ENCODE assay signal across 20 cellular contexts in genomic region chr13:53189162-53189561, GRCh38.
DNase-seq lines count a peak whose midpoint lies in the region; ATAC-seq and TF ChIP-seq lines count a peak whose summit lies in the region.
"Had no signal": no experiment of that assay in that cellular context is flagged by ENCODE, and none has a peak within 500 bp of the region (broad histone marks: within the 10 kb centered on the region; RNA-seq: fewer than 3 reads in every experiment).

No MANE protein-coding gene starts in this region.

- H3K27ac ChIP-seq in body of pancreas, result no peak overlapping the region
- H3K27ac ChIP-seq: esophagus muscularis mucosa, tibial nerve had no signal

- no peaks in the 10 kb centered on the region for H3K4me1 ChIP-seq in body of pancreas
- H3K4me1 ChIP-seq: esophagus muscularis mucosa, tibial nerve had no signal

- no peaks in the 10 kb centered on the region for H3K9me3 Mint-ChIP-seq in glutamatergic neuron (ENCODE audit: unreplicated experiment)
- H3K9me3 Mint-ChIP-seq: activated T-helper 2 cell treated with anti-CD3 and anti-CD28 coated beads, Interferon-gamma antibody, Interleukin-2, Interleukin-4, amounts not matched to agents 10 μg/mL and 5 μg/mL and 100 μg/mL, durations not matched to agents 14 hours and 24 hours and 36 hours had no signal

- ATAC-seq in body of pancreas (no peak), HG02623 (IDR thresholded peaks at IDR 0.05; ENCODE audit: unreplicated experiment) (no peak)
- ATAC-seq: left ventricle myocardium superior; stimulated activated naive B cell treated with anti-CD40 and anti-IgM and Interleukin-4, amounts not matched to agents 10 μg/mL and 1 μg/mL and 100 μg/mL, for 72 hours had no signal

- 36 to 45% methylated on average over 1 of the region's 1 CpG for WGBS in body of pancreas, 2 donors

- H3K27me3 Mint-ChIP-seq in glutamatergic neuron (ENCODE audit: unreplicated experiment), result no peaks in the 10 kb centered on the region
- H3K27me3 Mint-ChIP-seq: CD4-positive, CD25-positive, alpha-beta regulatory T cell; stimulated activated naive B cell treated with anti-CD40 and anti-IgM and Interleukin-4, amounts not matched to agents 10 μg/mL and 1 μg/mL and 100 μg/mL, for 72 hours had no signal

- DNase-seq in NCI-H748 (lab: John Stamatoyannopoulos, UW; ENCODE audit: unreplicated experiment), result peak; percentile 26
- no peak for DNase-seq in NCI-H748 treated with DMSO at 0.1 percent for 48 hours (lab: John Stamatoyannopoulos, UW)
- peak; percentile 4 for DNase-seq in NB4 (ENCODE audit: low read depth)
- DNase-seq in body of pancreas, result no peak
- peak; percentile 46 for DNase-seq in superior temporal gyrus (ENCODE audit: extremely low spot score)
- DNase-seq in AML-193 (lab: John Stamatoyannopoulos, UW), result no peak
- DNase-seq in glutamatergic neuron, result no peak
- DNase-seq: activated CD4-positive, CD25-positive, alpha-beta regulatory T cell; CD4-positive, CD25-positive, alpha-beta regulatory T cell; EL; left ventricle myocardium superior; MM.1S; NCI-H2081; Right ventricle myocardium superior; stimulated activated naive B cell treated with anti-CD40 and anti-IgM and Interleukin-4, amounts not matched to agents 10 μg/mL and 1 μg/mL and 100 μg/mL, for 72 hours; T-helper 2 cell had no signal

- H3K4me3 Mint-ChIP-seq in glutamatergic neuron (ENCODE audit: unreplicated experiment), result no peak overlapping the region
- H3K4me3 Mint-ChIP-seq: CD4-positive, CD25-positive, alpha-beta regulatory T cell; stimulated activated naive B cell treated with anti-CD40 and anti-IgM and Interleukin-4, amounts not matched to agents 10 μg/mL and 1 μg/mL and 100 μg/mL, for 72 hours had no signal

- H3K4me1 Mint-ChIP-seq in glutamatergic neuron (ENCODE audit: low read depth, unreplicated experiment), result peaks cover 12% of the 10 kb centered on the region
- H3K4me1 Mint-ChIP-seq: CD4-positive, CD25-positive, alpha-beta regulatory T cell; stimulated activated naive B cell treated with anti-CD40 and anti-IgM and Interleukin-4, amounts not matched to agents 10 μg/mL and 1 μg/mL and 100 μg/mL, for 72 hours had no signal

- H3K4me3 ChIP-seq in NB4 (ENCODE audit: low read depth, low read length), result no peak overlapping the region
- no peak overlapping the region for H3K4me3 ChIP-seq in body of pancreas
- H3K4me3 ChIP-seq: esophagus muscularis mucosa, tibial nerve had no signal

- no peaks in the 10 kb centered on the region for H3K27me3 ChIP-seq in body of pancreas
- H3K27me3 ChIP-seq: tibial nerve had no signal

- H3K9me3 ChIP-seq in body of pancreas, result no peaks in the 10 kb centered on the region
- H3K9me3 ChIP-seq: esophagus muscularis mucosa, tibial nerve had no signal

- H3K36me3 ChIP-seq in body of pancreas (replicated peaks in 1 of 2; ENCODE audit: insufficient read depth in 1 of 2, low read depth in 2 of 2), result no peaks in the 10 kb centered on the region
- H3K36me3 ChIP-seq: esophagus muscularis mucosa, tibial nerve had no signal

- H3K36me3 Mint-ChIP-seq in glutamatergic neuron (ENCODE audit: unreplicated experiment), result no peaks in the 10 kb centered on the region
- H3K36me3 Mint-ChIP-seq: CD4-positive, CD25-positive, alpha-beta regulatory T cell; stimulated activated naive B cell treated with anti-CD40 and anti-IgM and Interleukin-4, amounts not matched to agents 10 μg/mL and 1 μg/mL and 100 μg/mL, for 72 hours had no signal

- intact Hi-C loops in body of pancreas (cut with DNase I), result no loop called here

- H3K27ac Mint-ChIP-seq in glutamatergic neuron (ENCODE audit: unreplicated experiment), result no peak overlapping the region
- H3K27ac Mint-ChIP-seq: activated T-helper 2 cell treated with anti-CD3 and anti-CD28 coated beads, Interferon-gamma antibody, Interleukin-2, Interleukin-4, amounts not matched to agents 10 μg/mL and 5 μg/mL and 100 μg/mL, durations not matched to agents 14 hours and 24 hours and 36 hours; CD4-positive, CD25-positive, alpha-beta regulatory T cell; stimulated activated naive B cell treated with anti-CD40 and anti-IgM and Interleukin-4, amounts not matched to agents 10 μg/mL and 1 μg/mL and 100 μg/mL, for 72 hours had no signal

- no peak for TF ChIP-seq POLR2A in NB4 (IDR thresholded peaks at IDR 0.05; ENCODE audit: extremely low read depth, insufficient read length)
- no peak for TF ChIP-seq POLR2A in body of pancreas (IDR thresholded peaks at IDR 0.05)

- TF ChIP-seq CTCF in NB4 (IDR thresholded peaks at IDR 0.05; ENCODE audit: low read depth, low read length) (no peak), body of pancreas (IDR thresholded peaks at IDR 0.05) (peak in 4 of 7 experiments; percentile 10 to 28 (median 16)), glutamatergic neuron (IDR thresholded peaks at IDR 0.05; ENCODE audit: partially characterized antibody, unreplicated experiment) (no peak)

Comparison
In these comparisons a context has a peak if more than half of its experiments do, and no peak if none do; other contexts are left out.
1. DNase-seq: peak in NCI-H748 (single experiment), NB4 (single experiment) and superior temporal gyrus (single experiment); none in NCI-H748 treated with DMSO at 0.1 percent for 48 hours (single experiment), body of pancreas (0 of 4), AML-193 (0 of 2) and glutamatergic neuron (single experiment).
2. CTCF ChIP-seq: peak in body of pancreas (4 of 7); none in NB4 (single experiment) and glutamatergic neuron (single experiment).